Comparison of ENCODE assay signal across 16 cellular contexts in genomic region chr9:126452036-126452595, GRCh38.
"Had no signal": no experiment of that assay in that cellular context is flagged by ENCODE, and none has a peak within 500 bp of the region (broad histone marks: within the 10 kb centered on the region; RNA-seq: fewer than 3 reads in every experiment).

No MANE protein-coding gene starts in this region.

- DNase-seq: activated CD4-positive, alpha-beta T cell treated with anti-CD3 and anti-CD28 coated beads for 4 hours; activated effector memory CD4-positive, alpha-beta T cell treated with Interleukin-2 at 50 U/mL for 16 hours; activated T-cell treated with anti-CD3 and anti-CD28 coated beads, Interleukin-2, amount 50 U/mL, for 24 hours; amygdala; brain microvascular endothelial cell; cerebellar nuclear complex; hypothalamus; left colon; stimulated activated CD4-positive, alpha-beta T cell treated with anti-CD3 and anti-CD28 coated beads, Interleukin-4, amount 100 ng/mL, for 4 hours; T-helper 1 cell; tibial artery had no signal

- H3K9me3 ChIP-seq: tibial artery had no signal

- H2AFZ ChIP-seq: parathyroid adenoma had no signal

- H3K79me2 ChIP-seq: parathyroid adenoma had no signal

- H3K36me3 ChIP-seq: brain microvascular endothelial cell had no signal

- H3K4me3 ChIP-seq: tibial artery had no signal

- H3K9me3 Mint-ChIP-seq: activated naive CD4-positive, alpha-beta T cell treated with anti-CD3 and anti-CD28 coated beads, Interleukin-2, amount 50 U/mL, for 24 hours; activated T-cell treated with anti-CD3 and anti-CD28 coated beads, Interleukin-2, amount 50 U/mL, for 24 hours; memory B cell had no signal

- H3K4me1 Mint-ChIP-seq: memory B cell had no signal

- ATAC-seq: esophagus mucosa, left colon had no signal

- H3K27ac Mint-ChIP-seq: activated naive CD4-positive, alpha-beta T cell treated with anti-CD3 and anti-CD28 coated beads, Interleukin-2, amount 50 U/mL, for 24 hours; activated T-cell treated with anti-CD3 and anti-CD28 coated beads, Interleukin-2, amount 50 U/mL, for 24 hours; memory B cell had no signal

- H3K4me3 Mint-ChIP-seq: activated naive CD4-positive, alpha-beta T cell treated with anti-CD3 and anti-CD28 coated beads, Interleukin-2, amount 50 U/mL, for 24 hours; activated T-cell treated with anti-CD3 and anti-CD28 coated beads, Interleukin-2, amount 50 U/mL, for 24 hours; memory B cell had no signal

- H3K9ac ChIP-seq: parathyroid adenoma had no signal

- H3K27ac ChIP-seq: brain microvascular endothelial cell, parathyroid adenoma, tibial artery, VCaP had no signal

- H3K27me3 Mint-ChIP-seq: activated naive CD4-positive, alpha-beta T cell treated with anti-CD3 and anti-CD28 coated beads, Interleukin-2, amount 50 U/mL, for 24 hours; activated T-cell treated with anti-CD3 and anti-CD28 coated beads, Interleukin-2, amount 50 U/mL, for 24 hours; memory B cell had no signal

- H3K27me3 ChIP-seq: brain microvascular endothelial cell, tibial artery had no signal

- H3K4me1 ChIP-seq: parathyroid adenoma, tibial artery had no signal
